8 cellular contexts compared by ENCODE assay signal in the genomic region with DNA sequence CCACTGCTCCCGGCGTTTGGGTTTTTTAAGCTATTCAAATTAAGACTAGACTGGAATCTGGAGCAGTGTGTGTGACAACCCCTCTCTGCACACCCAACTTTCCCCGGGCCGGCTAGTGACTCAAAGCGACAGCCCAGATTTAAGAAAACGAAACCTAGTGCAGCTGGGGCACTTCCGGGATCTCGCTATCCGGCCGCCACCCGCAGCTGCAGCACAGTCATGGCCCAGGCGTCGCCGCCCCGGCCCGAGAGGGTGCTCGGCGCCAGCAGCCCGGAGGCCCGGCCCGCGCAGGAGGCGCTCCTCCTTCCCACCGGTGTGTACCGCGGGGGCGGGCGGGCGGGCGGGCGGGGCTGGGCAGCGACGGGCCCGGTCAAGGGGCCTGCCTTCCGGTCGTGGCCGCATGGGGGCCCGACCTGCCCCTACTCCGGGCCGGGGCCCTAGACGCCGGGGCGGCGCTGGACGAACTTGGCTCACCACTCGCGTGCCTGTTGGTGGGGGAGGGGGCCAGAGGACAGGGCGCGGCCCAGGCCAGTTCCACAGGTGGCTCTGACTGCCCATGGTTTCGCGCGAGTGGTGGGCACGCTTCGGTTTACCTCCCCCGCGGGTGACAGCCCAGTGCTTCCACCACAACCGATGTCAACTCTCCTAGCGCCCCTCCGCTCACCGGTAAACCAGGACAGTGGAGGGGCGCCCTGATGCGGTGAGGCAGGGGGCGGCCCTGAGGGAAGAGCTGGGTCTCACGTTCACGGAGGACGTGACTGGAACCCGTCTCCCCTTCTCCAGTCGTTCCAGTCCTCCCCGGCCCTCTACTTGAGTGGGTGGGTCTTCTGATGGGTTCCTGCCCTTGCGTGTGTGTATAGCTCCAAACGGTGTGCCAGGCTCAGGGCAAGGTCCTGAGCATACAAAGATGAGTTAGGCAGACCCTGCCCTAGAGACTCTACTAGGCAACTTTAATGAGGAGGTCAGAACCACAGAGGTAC. TPM values are rescaled to one million over a fixed set of nuclear protein-coding genes. Genes with fewer than 3 reads are reported as not detected.
DNase-seq lines count a peak whose midpoint lies in the region; ATAC-seq and TF ChIP-seq lines count a peak whose summit lies in the region.

A gene (plus strand): TSS at position 171 of the 980 bp plus-strand sequence. CDS start 49 bp downstream, at position 220.

- peaks cover 13% of the 10 kb centered on the region for H3K36me3 Mint-ChIP-seq in nephron (ENCODE audit: low read depth)

- H3K4me1 Mint-ChIP-seq in nephron, result no peaks in the 10 kb centered on the region
- H3K4me1 Mint-ChIP-seq in stimulated activated naive CD8-positive, alpha-beta T cell treated with anti-CD3 and anti-CD28 coated beads, Interleukin-15, amount 100 ng/mL, for 72 hours, result peaks cover 52% of the 10 kb centered on the region

- TF ChIP-seq CTCF in fibroblast of the aortic adventitia (IDR thresholded peaks at IDR 0.05; ENCODE audit: insufficient read depth, low read length) (peak; percentile 2), nephron (IDR thresholded peaks at IDR 0.05; ENCODE audit: unreplicated experiment in 3 of 3) (peak in 2 of 3 experiments; percentile 8 to 27)

- DNase-seq in AML-193 (lab: John Stamatoyannopoulos, UW) (peak; percentile 70 to 71), RPMI8226 (peak; percentile 87), fibroblast of the aortic adventitia (ENCODE audit: low read depth) (peak; percentile 70)
- peak; percentile 95 for DNase-seq in activated effector memory CD4-positive, alpha-beta T cell treated with anti-CD3 and anti-CD28 coated beads, Interleukin-2, amount 50 U/mL, for 16 hours
- peak; percentile 84 to 91 for DNase-seq in stimulated activated naive CD8-positive, alpha-beta T cell treated with anti-CD3 and anti-CD28 coated beads, Interleukin-15, amount 100 ng/mL, for 72 hours

- peak within 1 kb of the TSS; percentile 66 for H3K4me3 ChIP-seq in fibroblast of the aortic adventitia (ENCODE audit: low read depth, low read length)

- ATAC-seq in GM19035 (IDR thresholded peaks at IDR 0.05; ENCODE audit: unreplicated experiment), result peak; percentile 84
- ATAC-seq in HG03196 (IDR thresholded peaks at IDR 0.05; ENCODE audit: unreplicated experiment), result peak; percentile 86
- peak; percentile 90 for ATAC-seq in stimulated activated naive CD8-positive, alpha-beta T cell treated with anti-CD3 and anti-CD28 coated beads, Interleukin-15, amount 100 ng/mL, for 72 hours

- H3K27ac Mint-ChIP-seq in nephron, result peak within 1 kb of the TSS; percentile 92 to 97 (median 93)
- peak within 1 kb of the TSS; percentile 99 to 100 for H3K27ac Mint-ChIP-seq in stimulated activated naive CD8-positive, alpha-beta T cell treated with anti-CD3 and anti-CD28 coated beads, Interleukin-15, amount 100 ng/mL, for 72 hours

- H3K4me3 Mint-ChIP-seq in nephron, result peak within 1 kb of the TSS; percentile 92 to 94 (median 94)
- peak within 1 kb of the TSS; percentile 95 to 97 for H3K4me3 Mint-ChIP-seq in stimulated activated naive CD8-positive, alpha-beta T cell treated with anti-CD3 and anti-CD28 coated beads, Interleukin-15, amount 100 ng/mL, for 72 hours

- no peaks in the 10 kb centered on the region for H3K27me3 Mint-ChIP-seq in nephron (ENCODE audit: low read depth)
- H3K27me3 Mint-ChIP-seq in stimulated activated naive CD8-positive, alpha-beta T cell treated with anti-CD3 and anti-CD28 coated beads, Interleukin-15, amount 100 ng/mL, for 72 hours, result no peaks in the 10 kb centered on the region

- no peaks in the 10 kb centered on the region for H3K9me3 Mint-ChIP-seq in nephron
- no peaks in the 10 kb centered on the region for H3K9me3 Mint-ChIP-seq in stimulated activated naive CD8-positive, alpha-beta T cell treated with anti-CD3 and anti-CD28 coated beads, Interleukin-15, amount 100 ng/mL, for 72 hours

RNA-seq across cellular contexts. Expression of the gene that starts here (rescaled TPM):
- 13.3 and 33.7 TPM in 2 replicates for total RNA-seq in fibroblast of the aortic adventitia (ENCODE audit: low replicate concordance)

Comparison
In these comparisons a context has a peak if more than half of its experiments do, and no peak if none do; other contexts are left out.
1. Peak in every context shown above with its lines: DNase-seq, ATAC-seq and H3K4me3 ChIP-seq.